In genomic region chr20:9634327-9634726, GRCh38 we compare ENCODE assay signal across 3 cellular contexts.
"Had no signal": no experiment of that assay in that cellular context is flagged by ENCODE, and none has a peak within 500 bp of the region (broad histone marks: within the 10 kb centered on the region; RNA-seq: fewer than 3 reads in every experiment).

No MANE protein-coding gene starts in this region.

- H3K4me3 ChIP-seq: GM12878 had no signal

- DNase-seq: GDM1, GF-D8 had no signal
